9 cellular contexts compared by ENCODE assay signal in the genomic region with DNA sequence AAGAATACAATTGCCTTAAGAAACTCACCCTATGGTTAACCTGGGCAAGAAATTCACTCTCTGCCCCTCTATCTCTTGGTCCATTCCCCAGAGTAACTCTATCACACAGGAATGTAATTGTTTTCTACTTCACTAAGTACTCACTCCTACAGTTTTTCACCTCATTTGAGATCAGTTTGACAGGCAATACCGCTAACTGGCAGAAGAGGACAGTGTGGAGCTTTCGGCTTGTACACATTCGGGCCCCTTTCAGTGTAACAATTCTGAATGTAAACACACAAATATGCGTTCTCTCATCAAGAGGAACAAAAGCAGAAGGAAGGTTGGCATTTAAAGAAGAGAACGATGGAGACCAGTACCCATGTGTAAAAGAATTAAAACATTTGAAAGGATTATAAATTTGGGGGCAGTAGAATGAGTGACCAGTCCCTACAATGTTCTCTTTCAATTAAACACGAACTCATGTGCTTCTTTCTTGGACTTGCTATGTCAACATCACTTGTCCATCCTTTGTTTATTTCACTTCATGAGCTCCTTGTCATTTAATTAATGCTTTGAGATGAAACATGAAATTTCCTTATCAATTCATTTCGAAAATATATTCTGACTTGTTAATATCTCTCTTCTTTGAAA.
DNase-seq lines count a peak whose midpoint lies in the region; ATAC-seq and TF ChIP-seq lines count a peak whose summit lies in the region.
"Had no signal": no experiment of that assay in that cellular context is flagged by ENCODE, and none has a peak within 500 bp of the region (broad histone marks: within the 10 kb centered on the region; RNA-seq: fewer than 3 reads in every experiment).

No MANE protein-coding gene starts in this region.

- H3K4me1 ChIP-seq in heart right ventricle, result no peaks in the 10 kb centered on the region
- H3K4me1 ChIP-seq in Loucy (ENCODE audit: insufficient read depth, low read length, poor library complexity, severe bottlenecking), result no peaks in the 10 kb centered on the region
- H3K4me1 ChIP-seq in mesendoderm (ENCODE audit: control insufficient read depth, low read depth, low read length), result no peaks in the 10 kb centered on the region

- H3K9ac ChIP-seq in Loucy (ENCODE audit: low read depth, low read length, poor library complexity, severe bottlenecking), result no peak overlapping the region
- H3K9ac ChIP-seq in mesendoderm (ENCODE audit: low read length), result no peak overlapping the region

- 61 to 64% methylated on average over 7 of the region's 7 CpGs for WGBS in heart right ventricle, 2 donors
- WGBS in mesendoderm (ENCODE audit: extremely low coverage, insufficient coverage, low lambda C conversion rate), result no CpG with 5 or more reads among the region's 7 CpGs

- no peak overlapping the region for H4K5ac ChIP-seq in mesendoderm (ENCODE audit: low read length)

- no peak overlapping the region for H2BK120ac ChIP-seq in mesendoderm (ENCODE audit: low read depth, low read length)

- H2AFZ ChIP-seq in Loucy (ENCODE audit: low read length), result 0 out of 2 replicates have a peak overlapping the region, but pooled peaks have one; percentile 43

- peaks cover 7% of the 10 kb centered on the region for H3K9me3 Mint-ChIP-seq in activated naive CD8-positive, alpha-beta T cell treated with anti-CD3 and anti-CD28 coated beads for 36 hours

- no peak overlapping the region for H3K4ac ChIP-seq in mesendoderm (ENCODE audit: low read depth, low read length)

- H3K9me2 ChIP-seq in Loucy (replicated peaks; ENCODE audit: low read depth, low read length), result no peaks in the 10 kb centered on the region

- peak in 4 of 8 donors; percentile 48 to 76 (median 60) for ATAC-seq in heart right ventricle
- ATAC-seq in left ventricle myocardium superior, result no peak
- ATAC-seq in HG02852 (IDR thresholded peaks at IDR 0.05; ENCODE audit: unreplicated experiment), result no peak

- H3K36me3 ChIP-seq in heart right ventricle, result no peaks in the 10 kb centered on the region
- H3K36me3 ChIP-seq in Loucy (ENCODE audit: insufficient read depth, low read length), result no peaks in the 10 kb centered on the region
- no peaks in the 10 kb centered on the region for H3K36me3 ChIP-seq in mesendoderm (ENCODE audit: control insufficient read depth, insufficient read depth, low read length)

- intact Hi-C loops in heart right ventricle (cut with DNase I) (no loop called here), left ventricle myocardium superior (cut with micrococcal nuclease) (no loop called here)

- H3K79me2 ChIP-seq in Loucy (ENCODE audit: insufficient read depth, low read length) (no peaks in the 10 kb centered on the region), mesendoderm (ENCODE audit: control insufficient read depth, insufficient read depth, low read length) (no peaks in the 10 kb centered on the region)

- peaks cover 4% of the 10 kb centered on the region for H3K27me3 Mint-ChIP-seq in activated naive CD8-positive, alpha-beta T cell treated with anti-CD3 and anti-CD28 coated beads for 36 hours
- H3K27me3 Mint-ChIP-seq: dendritic cell treated with granulocyte-macrophage colony-stimulating factor and Interleukin-4, amounts not matched to agents 40 ng/mL and 50 ng/mL, for 4 days had no signal

- H3K23ac ChIP-seq in mesendoderm (ENCODE audit: low read length), result no peak overlapping the region

- no peak overlapping the region for H4K8ac ChIP-seq in mesendoderm (ENCODE audit: low read depth, low read length)

- H2BK15ac ChIP-seq in mesendoderm (replicated peaks; ENCODE audit: low read depth), result no peak overlapping the region

- no peaks in the 10 kb centered on the region for H3K79me1 ChIP-seq in mesendoderm (ENCODE audit: low read length)

- H3F3A ChIP-seq in Loucy (ENCODE audit: low read depth), result no peaks in the 10 kb centered on the region

- H3K27me3 ChIP-seq in heart right ventricle, result no peaks in the 10 kb centered on the region
- H3K27me3 ChIP-seq in Loucy (ENCODE audit: insufficient read depth, low read length, poor library complexity, severe bottlenecking), result no peaks in the 10 kb centered on the region
- H3K27me3 ChIP-seq in mesendoderm (ENCODE audit: insufficient read depth, low read length, poor library complexity), result no peaks in the 10 kb centered on the region

- H3K27ac Mint-ChIP-seq in activated naive CD8-positive, alpha-beta T cell treated with anti-CD3 and anti-CD28 coated beads for 36 hours, result no peak overlapping the region
- H3K27ac Mint-ChIP-seq: dendritic cell treated with granulocyte-macrophage colony-stimulating factor and Interleukin-4, amounts not matched to agents 40 ng/mL and 50 ng/mL, for 4 days had no signal

- H3K18ac ChIP-seq in mesendoderm (ENCODE audit: low read length), result no peak overlapping the region

- no peaks in the 10 kb centered on the region for H4K20me1 ChIP-seq in Loucy (ENCODE audit: insufficient read depth, low read length, poor library complexity, severe bottlenecking)

- no peak overlapping the region for H3K56ac ChIP-seq in mesendoderm (ENCODE audit: low read length)

- peak overlapping the region in 3 of 10 donors; percentile 3 to 11 (median 5) for H3K4me3 ChIP-seq in heart right ventricle
- H3K4me3 ChIP-seq in Loucy (ENCODE audit: low read length, poor library complexity, severe bottlenecking), result no peak overlapping the region
- H3K4me3 ChIP-seq in mesendoderm (ENCODE audit: low read length), result no peak overlapping the region

- no peak overlapping the region for H2AK5ac ChIP-seq in mesendoderm (ENCODE audit: low read length)

- H3K4me2 ChIP-seq in Loucy (ENCODE audit: low read depth, low read length, poor library complexity, severe bottlenecking), result no peak overlapping the region
- H3K4me2 ChIP-seq in mesendoderm (ENCODE audit: low read length), result no peak overlapping the region

- H3K9me3 ChIP-seq in heart right ventricle (no peaks in the 10 kb centered on the region), Loucy (ENCODE audit: insufficient read depth, low read depth, low read length) (no peaks in the 10 kb centered on the region)

- DNase-seq in heart right ventricle (no peak), left ventricle myocardium superior (no peak), amniotic epithelial cell (ENCODE audit: low read depth) (peak; percentile 34), mesendoderm (peak; percentile 80)
- no peak for DNase-seq in activated CD4-positive, alpha-beta T cell treated with anti-CD3 and anti-CD28 coated beads, Interleukin-2, amount 50 U/mL, for 1 hour
- DNase-seq in activated naive CD8-positive, alpha-beta T cell treated with anti-CD3 and anti-CD28 coated beads for 36 hours, result no peak

- H3K4me1 Mint-ChIP-seq in activated naive CD8-positive, alpha-beta T cell treated with anti-CD3 and anti-CD28 coated beads for 36 hours, result peaks cover 1% of the 10 kb centered on the region

- TF ChIP-seq CTCF in heart right ventricle (IDR thresholded peaks at IDR 0.05), result peak in 8 of 9 donors; percentile 12 to 54 (median 41)
- peak; percentile 64 for TF ChIP-seq CTCF in Loucy (conservative IDR thresholded peaks at IDR 0.05; ENCODE audit: low read length)

- H3K36me3 Mint-ChIP-seq in activated naive CD8-positive, alpha-beta T cell treated with anti-CD3 and anti-CD28 coated beads for 36 hours, result no peaks in the 10 kb centered on the region

- H3K27ac ChIP-seq in heart right ventricle, result no peak overlapping the region
- H3K27ac ChIP-seq in mesendoderm (ENCODE audit: low read depth, low read length), result no peak overlapping the region

- no peak overlapping the region for H2BK5ac ChIP-seq in mesendoderm (ENCODE audit: low read length)

- no peak overlapping the region for H3K4me3 Mint-ChIP-seq in activated naive CD8-positive, alpha-beta T cell treated with anti-CD3 and anti-CD28 coated beads for 36 hours
- H3K4me3 Mint-ChIP-seq: dendritic cell treated with granulocyte-macrophage colony-stimulating factor and Interleukin-4, amounts not matched to agents 40 ng/mL and 50 ng/mL, for 4 days had no signal

Comparison
In these comparisons a context has a peak if more than half of its experiments do, and no peak if none do; other contexts are left out.
1. DNase-seq: peak in amniotic epithelial cell (single experiment) and mesendoderm (single experiment); none in heart right ventricle (0 of 2), left ventricle myocardium superior (single experiment), activated CD4-positive, alpha-beta T cell treated with anti-CD3 and anti-CD28 coated beads, Interleukin-2, amount 50 U/mL, for 1 hour (single experiment) and activated naive CD8-positive, alpha-beta T cell treated with anti-CD3 and anti-CD28 coated beads for 36 hours (single experiment).